Comparison of ENCODE assay signal across 2 cellular contexts in genomic region chr9:15277400-15278137, GRCh38.
TF ChIP-seq lines count a peak whose summit lies in the region.

No MANE protein-coding gene starts in this region.

TF ChIP-seq in A549, 52 proteins besides CTCF, POLR2A, EP300 and RAD21 (continued from another document):
- TF ChIP-seq SMC3 (IDR thresholded peaks at IDR 0.05) (peak; percentile 75), ZFP36 (IDR thresholded peaks at IDR 0.05; ENCODE audit: borderline replicate concordance, partially characterized antibody) (no peak)

TF ChIP-seq in H1, 55 proteins besides CTCF, POLR2A, EP300 and RAD21 (continued from another document):
- TF ChIP-seq RFX5 (IDR thresholded peaks at IDR 0.05; ENCODE audit: borderline replicate concordance, low read depth, low read length) = no peak
- no peak for TF ChIP-seq SAP30 (IDR thresholded peaks at IDR 0.05; ENCODE audit: insufficient read depth, insufficient replicate concordance, low read length)
- TF ChIP-seq SUZ12 (IDR thresholded peaks at IDR 0.05; ENCODE audit: low read length) = no peak
- TF ChIP-seq HDAC6 (IDR thresholded peaks at IDR 0.05; ENCODE audit: low read depth, low read length) = no peak
- TF ChIP-seq SP2 (IDR thresholded peaks at IDR 0.05; ENCODE audit: low read length) = no peak
